In the genomic region with DNA sequence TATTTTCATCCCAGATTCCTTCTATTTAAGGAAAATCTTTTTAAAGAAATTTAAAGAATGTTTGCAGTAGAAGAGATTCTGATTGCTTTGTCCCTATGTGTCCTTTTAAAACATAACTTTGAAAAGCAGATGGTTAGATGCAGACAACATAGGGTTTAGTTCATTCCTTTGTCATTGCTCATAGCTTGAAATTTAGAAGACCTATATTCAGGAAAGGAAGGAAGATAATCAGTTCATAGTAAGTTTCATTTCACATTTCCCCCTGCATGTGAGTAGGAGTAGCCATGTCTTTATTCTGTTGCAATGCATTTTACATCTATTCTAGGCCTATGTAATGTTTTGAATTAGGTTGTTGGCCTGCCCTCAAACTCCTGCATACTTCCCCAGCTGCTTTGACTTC, we compare ENCODE assay signal across 25 cellular contexts.
DNase-seq lines count a peak whose midpoint lies in the region; ATAC-seq and TF ChIP-seq lines count a peak whose summit lies in the region.
"Had no signal": no experiment of that assay in that cellular context is flagged by ENCODE, and none has a peak within 500 bp of the region (broad histone marks: within the 10 kb centered on the region; RNA-seq: fewer than 3 reads in every experiment).

No MANE protein-coding gene starts in this region.

- H3K4me1 Mint-ChIP-seq in activated CD4-positive, alpha-beta memory T cell treated with anti-CD3 and anti-CD28 coated beads for 36 hours (ENCODE audit: low read depth) = no peaks in the 10 kb centered on the region
- no peaks in the 10 kb centered on the region for H3K4me1 Mint-ChIP-seq in activated CD4-positive, alpha-beta T cell treated with anti-CD3 and anti-CD28 coated beads, Interleukin-2, amount 10 ng/mL, durations not matched to agents 24 days and 14 days
- H3K4me1 Mint-ChIP-seq: activated CD8-positive, alpha-beta memory T cell treated with anti-CD3 and anti-CD28 coated beads, Interleukin-2, amount 10 ng/mL, durations not matched to agents 7 days and 5 days; activated naive CD8-positive, alpha-beta T cell treated with anti-CD3 and anti-CD28 coated beads, Interleukin-2, amount 50 U/mL, for 24 hours; central memory CD8-positive, alpha-beta T cell; stimulated activated memory B cell treated with anti-CD40 and anti-IgM and Interleukin-4, amounts not matched to agents 10 μg/mL and 1 μg/mL and 100 μg/mL, for 72 hours had no signal

- no peaks in the 10 kb centered on the region for H3K36me3 Mint-ChIP-seq in activated CD4-positive, alpha-beta memory T cell treated with anti-CD3 and anti-CD28 coated beads for 36 hours
- H3K36me3 Mint-ChIP-seq in activated CD4-positive, alpha-beta T cell treated with anti-CD3 and anti-CD28 coated beads, Interleukin-2, amount 10 ng/mL, durations not matched to agents 24 days and 14 days (ENCODE audit: low read depth) = no peaks in the 10 kb centered on the region
- H3K36me3 Mint-ChIP-seq: activated CD8-positive, alpha-beta memory T cell treated with anti-CD3 and anti-CD28 coated beads, Interleukin-2, amount 10 ng/mL, durations not matched to agents 7 days and 5 days; stimulated activated memory B cell treated with anti-CD40 and anti-IgM and Interleukin-4, amounts not matched to agents 10 μg/mL and 1 μg/mL and 100 μg/mL, for 72 hours had no signal

- intact Hi-C loops in activated CD4-positive, alpha-beta memory T cell treated with anti-CD3 and anti-CD28 coated beads for 36 hours (cut with micrococcal nuclease) = no loop called here
- intact Hi-C loops in activated CD4-positive, alpha-beta T cell treated with anti-CD3 and anti-CD28 coated beads, Interleukin-2, amount 10 ng/mL, durations not matched to agents 24 days and 14 days (cut with micrococcal nuclease) = no loop called here

- TF ChIP-seq CTCF in fibroblast of mammary gland (conservative IDR thresholded peaks at IDR 0.05; ENCODE audit: control insufficient read depth, insufficient read depth, low read depth, low read length) = no peak
- TF ChIP-seq CTCF in retinal pigment epithelial cell (conservative IDR thresholded peaks at IDR 0.05; ENCODE audit: low read depth, low read length) = no peak

- DNase-seq in HCEC 1CT (peak; percentile 78), RPMI7951 (ENCODE audit: low read depth) (peak; percentile 5), fibroblast of mammary gland (ENCODE audit: low read depth) (peak; percentile 21), retinal pigment epithelial cell (ENCODE audit: low read depth) (peak; percentile 12), HEK293T (ENCODE audit: extremely low spot score) (no peak)
- DNase-seq in activated CD4-positive, alpha-beta memory T cell treated with anti-CD3 and anti-CD28 coated beads for 36 hours = no peak
- DNase-seq in activated CD4-positive, alpha-beta T cell treated with anti-CD3 and anti-CD28 coated beads, Interleukin-2, amount 10 ng/mL, durations not matched to agents 24 days and 14 days = no peak
- DNase-seq: activated CD4-positive, CD25-positive, alpha-beta regulatory T cell treated with anti-CD3 and anti-CD28 coated beads, Interleukin-2, amount 50 U/mL, for 72 hours; activated CD8-positive, alpha-beta memory T cell treated with anti-CD3 and anti-CD28 coated beads, Interleukin-2, amount 10 ng/mL, durations not matched to agents 7 days and 5 days; activated naive CD8-positive, alpha-beta T cell treated with anti-CD3 and anti-CD28 coated beads, Interleukin-2, amount 50 U/mL, for 24 hours; C1 segment of cervical spinal cord; DMS153; effector memory CD8-positive, alpha-beta T cell; foreskin keratinocyte; GM23248; KBM-7; left ventricle myocardium inferior; mucosa of descending colon; NCI-H2029 treated with DMSO at 0.1 percent for 48 hours; right cardiac atrium; Right ventricle myocardium superior; thyroid gland had no signal

- POLR2A ChIA-PET in activated CD4-positive, alpha-beta memory T cell treated with anti-CD3 and anti-CD28 coated beads for 36 hours (lab: Charles Lee) = no interaction called here
- POLR2A ChIA-PET in HEK293T (lab: Yijun Ruan, JAX) = no interaction called here

- H3K4me3 ChIP-seq in fibroblast of mammary gland (ENCODE audit: control insufficient read depth, low read depth, low read length) (no peak overlapping the region), retinal pigment epithelial cell (ENCODE audit: low read length) (no peak overlapping the region)
- H3K4me3 ChIP-seq: GM23248, left ventricle myocardium inferior, mucosa of descending colon, thyroid gland had no signal

- no peak overlapping the region for H3K27ac Mint-ChIP-seq in activated CD4-positive, alpha-beta memory T cell treated with anti-CD3 and anti-CD28 coated beads for 36 hours
- H3K27ac Mint-ChIP-seq in activated CD4-positive, alpha-beta T cell treated with anti-CD3 and anti-CD28 coated beads, Interleukin-2, amount 10 ng/mL, durations not matched to agents 24 days and 14 days = no peak overlapping the region
- H3K27ac Mint-ChIP-seq: activated CD8-positive, alpha-beta memory T cell treated with anti-CD3 and anti-CD28 coated beads, Interleukin-2, amount 10 ng/mL, durations not matched to agents 7 days and 5 days; activated naive CD8-positive, alpha-beta T cell treated with anti-CD3 and anti-CD28 coated beads, Interleukin-2, amount 50 U/mL, for 24 hours; effector memory CD8-positive, alpha-beta T cell; stimulated activated memory B cell treated with anti-CD40 and anti-IgM and Interleukin-4, amounts not matched to agents 10 μg/mL and 1 μg/mL and 100 μg/mL, for 72 hours had no signal

- CTCF ChIA-PET in activated CD4-positive, alpha-beta memory T cell treated with anti-CD3 and anti-CD28 coated beads for 36 hours (lab: Charles Lee) = no interaction called here
- CTCF ChIA-PET in HEK293T (lab: Yijun Ruan, JAX) = interaction anchor here (0.6 kb wide), 1 partner anchor 125 kb away, joined by 3 read pairs; no protein-coding TSS in a partner anchor

- no peaks in the 10 kb centered on the region for H3K27me3 Mint-ChIP-seq in activated CD4-positive, alpha-beta memory T cell treated with anti-CD3 and anti-CD28 coated beads for 36 hours
- no peaks in the 10 kb centered on the region for H3K27me3 Mint-ChIP-seq in activated CD4-positive, alpha-beta T cell treated with anti-CD3 and anti-CD28 coated beads, Interleukin-2, amount 10 ng/mL, durations not matched to agents 24 days and 14 days
- H3K27me3 Mint-ChIP-seq: activated CD8-positive, alpha-beta memory T cell treated with anti-CD3 and anti-CD28 coated beads, Interleukin-2, amount 10 ng/mL, durations not matched to agents 7 days and 5 days; activated naive CD8-positive, alpha-beta T cell treated with anti-CD3 and anti-CD28 coated beads, Interleukin-2, amount 50 U/mL, for 24 hours; central memory CD8-positive, alpha-beta T cell; effector memory CD8-positive, alpha-beta T cell; stimulated activated memory B cell treated with anti-CD40 and anti-IgM and Interleukin-4, amounts not matched to agents 10 μg/mL and 1 μg/mL and 100 μg/mL, for 72 hours had no signal

- H3K4me3 Mint-ChIP-seq in activated CD4-positive, alpha-beta memory T cell treated with anti-CD3 and anti-CD28 coated beads for 36 hours = no peak overlapping the region
- H3K4me3 Mint-ChIP-seq in activated CD4-positive, alpha-beta T cell treated with anti-CD3 and anti-CD28 coated beads, Interleukin-2, amount 10 ng/mL, durations not matched to agents 24 days and 14 days = no peak overlapping the region
- H3K4me3 Mint-ChIP-seq: activated CD8-positive, alpha-beta memory T cell treated with anti-CD3 and anti-CD28 coated beads, Interleukin-2, amount 10 ng/mL, durations not matched to agents 7 days and 5 days; activated naive CD8-positive, alpha-beta T cell treated with anti-CD3 and anti-CD28 coated beads, Interleukin-2, amount 50 U/mL, for 24 hours; central memory CD8-positive, alpha-beta T cell; effector memory CD8-positive, alpha-beta T cell; stimulated activated memory B cell treated with anti-CD40 and anti-IgM and Interleukin-4, amounts not matched to agents 10 μg/mL and 1 μg/mL and 100 μg/mL, for 72 hours had no signal

- ATAC-seq in HG03354 (IDR thresholded peaks at IDR 0.05; ENCODE audit: poor library complexity, severe bottlenecking, unreplicated experiment) = no peak
- ATAC-seq: activated CD8-positive, alpha-beta memory T cell treated with anti-CD3 and anti-CD28 coated beads, Interleukin-2, amount 10 ng/mL, durations not matched to agents 7 days and 5 days; activated naive CD8-positive, alpha-beta T cell treated with anti-CD3 and anti-CD28 coated beads, Interleukin-2, amount 50 U/mL, for 24 hours; effector memory CD8-positive, alpha-beta T cell; foreskin keratinocyte; mucosa of descending colon; right cardiac atrium; stimulated activated memory B cell treated with anti-CD40 and anti-IgM and Interleukin-4, amounts not matched to agents 10 μg/mL and 1 μg/mL and 100 μg/mL, for 72 hours had no signal

- peaks cover 8% of the 10 kb centered on the region for H3K9me3 Mint-ChIP-seq in activated CD4-positive, alpha-beta memory T cell treated with anti-CD3 and anti-CD28 coated beads for 36 hours
- H3K9me3 Mint-ChIP-seq in activated CD4-positive, alpha-beta T cell treated with anti-CD3 and anti-CD28 coated beads, Interleukin-2, amount 10 ng/mL, durations not matched to agents 24 days and 14 days = no peaks in the 10 kb centered on the region
- H3K9me3 Mint-ChIP-seq: activated naive CD8-positive, alpha-beta T cell treated with anti-CD3 and anti-CD28 coated beads, Interleukin-2, amount 50 U/mL, for 24 hours; stimulated activated memory B cell treated with anti-CD40 and anti-IgM and Interleukin-4, amounts not matched to agents 10 μg/mL and 1 μg/mL and 100 μg/mL, for 72 hours had no signal

TF ChIP-seq in HEK293T, 16 proteins besides CTCF, POLR2A, EP300 and RAD21:
- TF ChIP-seq BHLHE40 (IDR thresholded peaks at IDR 0.05; ENCODE audit: borderline replicate concordance) = no peak

Comparison
In these comparisons a context has a peak if more than half of its experiments do, and no peak if none do; other contexts are left out.
1. DNase-seq: peak in HCEC 1CT (single experiment), RPMI7951 (single experiment), fibroblast of mammary gland (single experiment) and retinal pigment epithelial cell (single experiment); none in activated CD4-positive, alpha-beta memory T cell treated with anti-CD3 and anti-CD28 coated beads for 36 hours (single experiment), HEK293T (single experiment) and activated CD4-positive, alpha-beta T cell treated with anti-CD3 and anti-CD28 coated beads, Interleukin-2, amount 10 ng/mL, durations not matched to agents 24 days and 14 days (single experiment).